22 cellular contexts compared by ENCODE assay signal in the genomic region with DNA sequence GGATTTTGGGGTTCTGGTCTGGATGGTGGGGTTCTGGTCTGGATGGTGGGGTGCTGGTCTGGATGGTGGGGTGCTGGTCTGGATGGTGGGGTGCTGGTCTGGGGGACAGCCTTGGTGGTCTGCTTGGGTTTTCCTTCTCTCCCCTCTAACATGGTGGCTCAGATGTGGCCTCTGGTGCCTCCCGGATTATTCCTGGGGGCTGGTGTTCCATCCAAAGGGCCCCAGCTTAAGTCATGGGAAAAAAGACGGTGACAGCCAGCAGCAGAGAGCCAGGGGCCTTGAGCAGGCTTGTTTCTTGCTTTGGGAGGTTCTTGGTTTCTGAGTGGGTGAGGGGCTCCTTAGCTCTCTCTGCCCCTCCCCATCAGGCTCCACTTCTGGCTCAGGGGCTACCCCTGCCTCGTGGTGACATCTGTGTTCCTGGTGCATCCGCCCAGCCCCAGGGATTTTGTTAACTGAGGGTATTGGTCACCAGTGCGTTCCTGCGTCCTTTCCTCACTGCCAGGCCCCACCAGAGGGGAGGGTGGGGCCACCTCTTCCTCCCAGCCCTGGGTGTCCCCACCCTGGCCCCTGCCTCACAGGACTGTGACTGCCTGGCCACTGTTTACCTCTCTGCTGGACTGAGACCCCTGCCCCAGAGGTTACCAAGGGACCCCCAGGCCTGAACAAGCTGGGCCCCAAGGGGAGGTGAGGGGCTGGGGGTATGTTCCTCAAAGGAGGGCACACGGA. TPM values are rescaled to one million over a fixed set of nuclear protein-coding genes. Genes with fewer than 3 reads are reported as not detected.
DNase-seq lines count a peak whose midpoint lies in the region; ATAC-seq, FAIRE-seq and TF ChIP-seq lines count a peak whose summit lies in the region.
"Had no signal": no experiment of that assay in that cellular context is flagged by ENCODE, and none has a peak within 500 bp of the region (broad histone marks: within the 10 kb centered on the region; RNA-seq: fewer than 3 reads in every experiment).

No MANE protein-coding gene starts in this region.

- H3K4me1 Mint-ChIP-seq in H9, result peaks cover 0 to 5% of the 10 kb centered on the region in 2 experiments; a peak in 1 of 4 replicates

- no peak overlapping the region for H3K4me3 ChIP-seq in thoracic aorta
- H3K4me3 ChIP-seq in PC-3 (ENCODE audit: low read length), result no peak overlapping the region
- no peak overlapping the region for H3K4me3 ChIP-seq in small intestine (ENCODE audit: low read depth in 1 of 2, low read length in 2 of 2)
- H3K4me3 ChIP-seq: MG63, PC-9 had no signal

- H3K27ac Mint-ChIP-seq in H9, result no peak overlapping the region
- H3K27ac Mint-ChIP-seq: CD8-positive, alpha-beta memory T cell had no signal

- H3K27ac ChIP-seq in H9 (ENCODE audit: insufficient read length, low read depth, low read length) (no peak overlapping the region), thoracic aorta (peak overlapping the region; percentile 59 to 69), PC-3 (ENCODE audit: low read length) (no peak overlapping the region), small intestine (ENCODE audit: low read depth in 1 of 2, low read length in 1 of 2) (no peak overlapping the region)
- H3K27ac ChIP-seq: PC-9, RWPE1 had no signal

- peaks cover 5% of the 10 kb centered on the region for H3K27me3 Mint-ChIP-seq in H9 (ENCODE audit: low read depth)

- FAIRE-seq in small intestine (lab: Jason Lieb, UNC), result no peak
- FAIRE-seq: H54 had no signal

- H3K9me3 ChIP-seq in H9 (ENCODE audit: control insufficient read depth, low read depth, low read length) (peaks cover 71% of the 10 kb centered on the region), thoracic aorta (no peaks in the 10 kb centered on the region), PC-3 (ENCODE audit: low read length) (no peaks in the 10 kb centered on the region), small intestine (ENCODE audit: control insufficient read depth, low read depth) (no peaks in the 10 kb centered on the region)
- H3K9me3 ChIP-seq: MG63 had no signal

- H3K4me2 ChIP-seq in H9 (ENCODE audit: insufficient read depth, insufficient read length, low read length) (no peak overlapping the region), PC-3 (ENCODE audit: low read length) (no peak overlapping the region)
- H3K4me2 ChIP-seq: PC-9 had no signal

- peaks cover 0 to 58% of the 10 kb centered on the region in 2 experiments; a peak in 2 of 5 replicates for H3K9me3 Mint-ChIP-seq in H9
- H3K9me3 Mint-ChIP-seq: CD8-positive, alpha-beta memory T cell had no signal

- no peak overlapping the region for H3K56ac ChIP-seq in H9 (ENCODE audit: insufficient read length, low read depth, low read length)

- no peak overlapping the region for H3K14ac ChIP-seq in H9 (ENCODE audit: insufficient read depth, low read length)

- no peak overlapping the region for H3K4me3 Mint-ChIP-seq in H9
- H3K4me3 Mint-ChIP-seq: CD8-positive, alpha-beta memory T cell had no signal

- no peak overlapping the region for H2AK5ac ChIP-seq in H9 (ENCODE audit: insufficient read length, low read length)

- H4K5ac ChIP-seq in H9 (ENCODE audit: insufficient read length, low read depth, low read length), result no peak overlapping the region

- intact Hi-C loops in PC-3 (cut with micrococcal nuclease), result no loop called here

- H3F3A ChIP-seq in PC-3 (ENCODE audit: low read length, unreplicated experiment), result no peaks in the 10 kb centered on the region

- no peak overlapping the region for H2BK15ac ChIP-seq in H9 (ENCODE audit: low read depth, low read length)

- WGBS in H9 (ENCODE audit: extremely low coverage, insufficient read length, low lambda C conversion rate), result no CpG with 5 or more reads among the region's 7 CpGs
- 64 to 73% (median 68%) methylated on average over 7 of the region's 7 CpGs for whole genome bisulfite sequencing in small intestine, 3 donors

- H3K27me3 ChIP-seq in H9 (ENCODE audit: insufficient read depth, low read length) (no peaks in the 10 kb centered on the region), thoracic aorta (replicated peaks; ENCODE audit: insufficient read depth) (no peaks in the 10 kb centered on the region), PC-3 (ENCODE audit: low read length) (peaks cover 51% of the 10 kb centered on the region), small intestine (ENCODE audit: control insufficient read depth in 2 of 2, insufficient read depth in 2 of 2, low read length in 2 of 2) (no peaks in the 10 kb centered on the region)
- H3K27me3 ChIP-seq: MG63 had no signal

- TF ChIP-seq CTCF in H9 (conservative IDR thresholded peaks at IDR 0.05) (no peak), thoracic aorta (IDR thresholded peaks at IDR 0.05) (no peak), PC-3 (conservative IDR thresholded peaks at IDR 0.05; ENCODE audit: low read depth, low read length) (no peak)

- no peak overlapping the region for H3K23ac ChIP-seq in H9 (ENCODE audit: insufficient read length, low read depth, low read length)

- no peak overlapping the region for H4K91ac ChIP-seq in H9 (ENCODE audit: insufficient read length, low read depth, low read length)

- H2BK12ac ChIP-seq in H9 (ENCODE audit: insufficient read length, low read depth, low read length), result no peak overlapping the region

- H3K79me2 ChIP-seq in H9 (ENCODE audit: insufficient read depth, low read length), result no peaks in the 10 kb centered on the region
- no peaks in the 10 kb centered on the region for H3K79me2 ChIP-seq in PC-3 (ENCODE audit: low read length)

- ATAC-seq in thoracic aorta (ENCODE audit: insufficient number of reproducible peaks, low FRiP score, low read depth), result no peak
- ATAC-seq in PC-3, result no peak
- no peak for ATAC-seq in HG02798 (IDR thresholded peaks at IDR 0.05; ENCODE audit: poor library complexity, unreplicated experiment)

- no peak overlapping the region for H3T11ph ChIP-seq in H9 (ENCODE audit: low read length)

- H2AFZ ChIP-seq in H9 (ENCODE audit: low read length) (no peak overlapping the region), PC-3 (ENCODE audit: low read length) (no peak overlapping the region)
- H2AFZ ChIP-seq: PC-9 had no signal

- CTCF ChIA-PET in PC-3 (lab: Charles Lee), result no interaction called here

- H3K4ac ChIP-seq in H9 (ENCODE audit: low read depth, low read length), result no peak overlapping the region

- no peaks in the 10 kb centered on the region for H4K20me1 ChIP-seq in H9 (ENCODE audit: control insufficient read depth, insufficient read depth, insufficient read length)
- no peaks in the 10 kb centered on the region for H4K20me1 ChIP-seq in PC-3 (ENCODE audit: low read length)

- H3K79me1 ChIP-seq in H9 (ENCODE audit: insufficient read depth, low read depth, low read length, poor library complexity, severe bottlenecking), result no peaks in the 10 kb centered on the region

- no peaks in the 10 kb centered on the region for H3K23me2 ChIP-seq in H9 (ENCODE audit: insufficient read length, low read depth, low read length, poor library complexity, severe bottlenecking)

- H3K36me3 Mint-ChIP-seq in H9 (ENCODE audit: insufficient read depth in 1 of 3, low read depth in 3 of 3), result peaks cover 0 to 11% (median 0%) of the 10 kb centered on the region in 3 experiments; a peak in 2 of 7 replicates
- H3K36me3 Mint-ChIP-seq: CD8-positive, alpha-beta memory T cell had no signal

- no peak overlapping the region for H3K9ac ChIP-seq in H9 (ENCODE audit: extremely low read depth, insufficient read length, low read length)
- no peak overlapping the region for H3K9ac ChIP-seq in PC-3 (ENCODE audit: low read length)

- no peak overlapping the region for H4K8ac ChIP-seq in H9 (replicated peaks; ENCODE audit: insufficient read length, low read depth, low read length)

- H3K18ac ChIP-seq in H9 (ENCODE audit: insufficient read length, low read depth, low read length), result no peak overlapping the region

- BruUV-seq in PC-3 (replicated peaks; lab: Mats Ljungman, UMichigan), result no TSS peak

- H2BK120ac ChIP-seq in H9 (ENCODE audit: low read depth, low read length, poor library complexity, severe bottlenecking), result no peak overlapping the region

- no peaks in the 10 kb centered on the region for H3K9me2 ChIP-seq in PC-3 (replicated peaks; ENCODE audit: low read length)

- H3K4me1 ChIP-seq in H9 (ENCODE audit: insufficient read depth, low read length) (no peaks in the 10 kb centered on the region), thoracic aorta (ENCODE audit: control insufficient read depth in 1 of 2, low read depth in 2 of 2) (peaks cover 32 to 89% of the 10 kb centered on the region in 2 donors), PC-3 (ENCODE audit: insufficient read depth, low read length) (no peaks in the 10 kb centered on the region), small intestine (ENCODE audit: control insufficient read depth in 2 of 2, insufficient read depth in 1 of 2, low read depth in 1 of 2, low read length in 1 of 2) (no peaks in the 10 kb centered on the region)

- DNase-seq in H9, result peak; percentile 7
- peak; percentile 8 for DNase-seq in activated CD8-positive, alpha-beta memory T cell treated with anti-CD3 and anti-CD28 coated beads, Interleukin-2, amount 50 U/mL, for 4 hours
- peak; percentile 69 for DNase-seq in mesenteric fat pad (ENCODE audit: low spot score)
- DNase-seq in thoracic aorta (ENCODE audit: low spot score), result no peak
- no peak for DNase-seq in PC-3
- DNase-seq in small intestine, result no peak
- DNase-seq: ACHN; C1 segment of cervical spinal cord; CD8-positive, alpha-beta memory T cell; DMS79 treated with DMSO at 0.1 percent for 48 hours; Kasumi-1; MG63; NCI-H1048; NCI-H1436 treated with DMSO at 0.1 percent for 48 hours; NCI-H2029; NCI-H345; NCI-H524 treated with DMSO at 0.1 percent for 48 hours; PC-9; SIG-M5 had no signal

- H2BK20ac ChIP-seq in H9 (ENCODE audit: low read depth, low read length, poor library complexity, severe bottlenecking), result no peak overlapping the region

- POLR2A ChIA-PET in PC-3 (lab: Charles Lee; ENCODE audit: unreplicated experiment), result no interaction called here

- H2BK5ac ChIP-seq in H9 (ENCODE audit: insufficient read length, low read length), result no peak overlapping the region

- no peaks in the 10 kb centered on the region for H3K36me3 ChIP-seq in thoracic aorta
- no peaks in the 10 kb centered on the region for H3K36me3 ChIP-seq in PC-3 (ENCODE audit: low read depth, low read length)
- H3K36me3 ChIP-seq in small intestine (ENCODE audit: control insufficient read depth in 2 of 2, insufficient read depth in 2 of 2, low read length in 2 of 2), result no peaks in the 10 kb centered on the region
- H3K36me3 ChIP-seq: MG63 had no signal

RNA-seq across cellular contexts. Expression of a gene that starts 43.2 kb away (rescaled TPM):
- total RNA-seq in H9 (2021) (not detected in 2 replicates), mesenteric fat pad (not detected), thoracic aorta (not detected), PC-3 (2014; rRNA removed) (not detected in 2 replicates)
- not detected for polyA plus RNA-seq in small intestine
- total RNA-seq: CD8-positive, alpha-beta memory T cell; PC-9 had no signal
- polyA plus RNA-seq: CD8-positive, alpha-beta memory T cell had no signal

Comparison
In these comparisons a context has a peak if more than half of its experiments do, and no peak if none do; other contexts are left out.
1. DNase-seq: peak in H9 (single experiment), activated CD8-positive, alpha-beta memory T cell treated with anti-CD3 and anti-CD28 coated beads, Interleukin-2, amount 50 U/mL, for 4 hours (single experiment) and mesenteric fat pad (single experiment); none in thoracic aorta (single experiment), PC-3 (single experiment) and small intestine (single experiment).
2. H3K27ac ChIP-seq: peak in thoracic aorta (2 of 2); none in H9 (single experiment), PC-3 (single experiment) and small intestine (0 of 2).